10 cellular contexts compared by ENCODE assay signal in the genomic region with DNA sequence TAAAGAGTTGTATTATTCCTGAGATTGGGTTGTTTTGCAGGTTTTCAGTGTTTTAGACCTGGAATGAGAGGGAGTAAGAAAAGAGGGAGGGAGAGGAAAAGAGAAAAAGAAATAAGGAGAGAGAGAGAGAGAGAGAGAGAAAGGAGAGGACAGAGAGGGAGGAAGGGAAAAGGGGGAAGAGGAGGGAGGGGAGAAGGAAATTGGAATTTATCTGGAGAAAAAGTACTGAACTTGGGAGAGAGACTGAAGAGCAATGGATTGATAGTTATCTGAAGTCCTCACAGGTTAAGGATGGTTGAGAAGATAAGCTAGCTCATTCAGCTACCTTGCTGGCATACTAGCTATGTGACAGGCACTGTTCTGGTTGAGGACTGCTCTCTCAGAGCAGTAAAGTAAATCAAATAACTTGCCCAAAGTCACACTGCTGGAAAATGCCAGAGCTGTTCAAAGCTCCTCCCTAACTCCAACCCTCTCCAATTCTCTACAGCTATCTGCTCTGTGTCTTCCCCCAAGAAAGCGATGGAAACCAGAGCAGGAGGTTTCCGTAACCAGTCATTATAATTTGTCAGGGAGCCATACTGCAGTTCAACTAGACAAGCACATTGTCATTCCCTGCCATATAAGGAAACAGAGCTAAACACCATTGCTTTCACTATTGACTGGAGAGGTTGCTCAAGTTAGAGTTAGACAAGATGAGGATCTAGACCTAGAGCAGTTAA. TPM values are rescaled to one million over a fixed set of nuclear protein-coding genes. Genes with fewer than 3 reads are reported as not detected.
A peak's percentile ranks its signal among the peaks of the same experiment; 100 is the strongest.
DNase-seq lines count a peak whose midpoint lies in the region; ATAC-seq, FAIRE-seq and TF ChIP-seq lines count a peak whose summit lies in the region.
"Had no signal": no experiment of that assay in that cellular context is flagged by ENCODE, and none has a peak within 500 bp of the region (broad histone marks: within the 10 kb centered on the region; RNA-seq: fewer than 3 reads in every experiment).

No MANE protein-coding gene starts in this region.

- H3K4me3 ChIP-seq in body of pancreas (no peak overlapping the region), HepG2 (replicated peaks in 1 of 3; ENCODE audit: insufficient read depth in 1 of 3, low read depth in 2 of 3, low read length in 3 of 3) (no peak overlapping the region), spleen (no peak overlapping the region)

- H3K27me3 ChIP-seq in H9 (ENCODE audit: insufficient read depth, low read length) (no peaks in the 10 kb centered on the region), body of pancreas (no peaks in the 10 kb centered on the region), HepG2 (ENCODE audit: control insufficient read depth in 1 of 2, insufficient read depth in 2 of 2, low read length in 2 of 2) (no peaks in the 10 kb centered on the region), spleen (replicated peaks in 1 of 7) (no peaks in the 10 kb centered on the region)

- peaks cover 11 to 32% (median 16%) of the 10 kb centered on the region in 3 experiments for H3K36me3 Mint-ChIP-seq in H9 (ENCODE audit: insufficient read depth in 1 of 3, low read depth in 3 of 3)
- H3K36me3 Mint-ChIP-seq in glutamatergic neuron (ENCODE audit: unreplicated experiment): peaks cover 15% of the 10 kb centered on the region
- H3K36me3 Mint-ChIP-seq: activated naive CD4-positive, alpha-beta T cell treated with anti-CD3 and anti-CD28 coated beads, Interleukin-2, amount 10 ng/mL, durations not matched to agents 7 days and 5 days had no signal

- ATAC-seq in body of pancreas (peak; percentile 53), HepG2 (no peak), HG03025 (IDR thresholded peaks at IDR 0.05; ENCODE audit: low FRiP score, unreplicated experiment) (no peak), GM19452 (IDR thresholded peaks at IDR 0.05; ENCODE audit: unreplicated experiment) (no peak)
- ATAC-seq: stimulated activated naive B cell treated with anti-CD40 and anti-IgM and Interleukin-4, amounts not matched to agents 10 μg/mL and 1 μg/mL and 100 μg/mL, for 72 hours had no signal

- no peak overlapping the region for H3K4ac ChIP-seq in H9 (ENCODE audit: low read depth, low read length)

- H3K23ac ChIP-seq in H9 (ENCODE audit: insufficient read length, low read depth, low read length): no peak overlapping the region

- no CpG with 5 or more reads among the region's 2 CpGs for WGBS in H9 (ENCODE audit: extremely low coverage, insufficient read length, low lambda C conversion rate)
- 69 to 71% methylated on average over 2 of the region's 2 CpGs for WGBS in body of pancreas, 2 donors
- WGBS in HepG2 (ENCODE audit: low lambda C conversion rate): 90% methylated on average over 2 of the region's 2 CpGs
- WGBS in spleen, 5 donors: 72 to 88% (median 80%) methylated on average over 2 of the region's 2 CpGs

- no peaks in the 10 kb centered on the region for H3K23me2 ChIP-seq in H9 (ENCODE audit: insufficient read length, low read depth, low read length, poor library complexity, severe bottlenecking)

- no peak for FAIRE-seq in HepG2 (lab: Jason Lieb, UNC)

- CTCF ChIA-PET in HepG2 (lab: Yijun Ruan, JAX; ENCODE audit: low intra/inter-chr PET ratio, low total read pairs): no interaction called here

- H3K36me3 ChIP-seq in body of pancreas (replicated peaks in 1 of 2; ENCODE audit: insufficient read depth in 1 of 2, low read depth in 2 of 2) (no peaks in the 10 kb centered on the region), HepG2 (replicated peaks in 1 of 2; ENCODE audit: control insufficient read depth in 1 of 2, insufficient read depth in 2 of 2, low read length in 2 of 2) (no peaks in the 10 kb centered on the region), spleen (no peaks in the 10 kb centered on the region)

- no peaks in the 10 kb centered on the region; the same call in 1 of the 2 replicates for H3K4me1 ChIP-seq in H9 (ENCODE audit: insufficient read depth, low read length)
- no peaks in the 10 kb centered on the region for H3K4me1 ChIP-seq in body of pancreas
- no peaks in the 10 kb centered on the region for H3K4me1 ChIP-seq in HepG2 (ENCODE audit: insufficient read depth, low read length)
- H3K4me1 ChIP-seq in spleen: peaks cover 0 to 14% (median 0%) of the 10 kb centered on the region in 6 donors

- intact Hi-C loops in body of pancreas (cut with DNase I) (no loop called here), HepG2 (cut with micrococcal nuclease; ENCODE audit: unreplicated experiment) (no loop called here), spleen (cut with DNase I; ENCODE audit: low total_unique reads) (no loop called here)

- H3K14ac ChIP-seq in H9 (ENCODE audit: insufficient read depth, low read length): no peak overlapping the region

- no peak overlapping the region for H3K27ac ChIP-seq in H9 (ENCODE audit: insufficient read length, low read depth, low read length)
- peak overlapping the region in 1 of 4 donors; percentile 21 for H3K27ac ChIP-seq in body of pancreas
- no peak overlapping the region for H3K27ac ChIP-seq in HepG2 (ENCODE audit: extremely low read length, insufficient read depth, low read length)
- peak overlapping the region in 7 of 8 donors; percentile 13 to 66 (median 41) for H3K27ac ChIP-seq in spleen

- H3K79me2 ChIP-seq in H9 (ENCODE audit: insufficient read depth, low read length): peaks cover 18% of the 10 kb centered on the region; the same call in 1 of the 2 replicates
- H3K79me2 ChIP-seq in HepG2 (ENCODE audit: insufficient read depth, low read length): no peaks in the 10 kb centered on the region

- H4K91ac ChIP-seq in H9 (ENCODE audit: insufficient read length, low read depth, low read length): no peak overlapping the region

- peak overlapping the region in 2 of 3 experiments; percentile 46 to 74; a peak in 5 of 7 replicates for H3K27ac Mint-ChIP-seq in H9
- no peak overlapping the region for H3K27ac Mint-ChIP-seq in glutamatergic neuron (ENCODE audit: unreplicated experiment)
- H3K27ac Mint-ChIP-seq: activated naive CD4-positive, alpha-beta T cell treated with anti-CD3 and anti-CD28 coated beads, Interleukin-2, amount 10 ng/mL, durations not matched to agents 7 days and 5 days; stimulated activated naive B cell treated with anti-CD40 and anti-IgM and Interleukin-4, amounts not matched to agents 10 μg/mL and 1 μg/mL and 100 μg/mL, for 72 hours had no signal

- in situ Hi-C loops in HepG2 (cut with HindIII; ENCODE audit: extremely low pct_ligation_motif_present, low pct_unique_long_range_greater_than_20kb): no loop called here

- H2BK20ac ChIP-seq in H9 (ENCODE audit: low read depth, low read length, poor library complexity, severe bottlenecking): no peak overlapping the region

- no peaks in the 10 kb centered on the region for H3K27me3 Mint-ChIP-seq in H9 (ENCODE audit: low read depth)
- no peaks in the 10 kb centered on the region for H3K27me3 Mint-ChIP-seq in glutamatergic neuron (ENCODE audit: unreplicated experiment)
- H3K27me3 Mint-ChIP-seq: activated naive CD4-positive, alpha-beta T cell treated with anti-CD3 and anti-CD28 coated beads, Interleukin-2, amount 10 ng/mL, durations not matched to agents 7 days and 5 days had no signal

- no peak overlapping the region for H3K9ac ChIP-seq in H9 (ENCODE audit: extremely low read depth, insufficient read length, low read length)
- no peak overlapping the region for H3K9ac ChIP-seq in HepG2 (ENCODE audit: insufficient read depth, low read depth, low read length)

- H3T11ph ChIP-seq in H9 (ENCODE audit: low read length): no peak overlapping the region

- no peak overlapping the region for H3K56ac ChIP-seq in H9 (ENCODE audit: insufficient read length, low read depth, low read length)

- no peak overlapping the region for H2BK120ac ChIP-seq in H9 (ENCODE audit: low read depth, low read length, poor library complexity, severe bottlenecking)

- H3K4me1 Mint-ChIP-seq in H9 (peaks cover 15 to 29% of the 10 kb centered on the region in 2 experiments), glutamatergic neuron (ENCODE audit: low read depth, unreplicated experiment) (peaks cover 1% of the 10 kb centered on the region)
- H3K4me1 Mint-ChIP-seq: activated naive CD4-positive, alpha-beta T cell treated with anti-CD3 and anti-CD28 coated beads, Interleukin-2, amount 10 ng/mL, durations not matched to agents 7 days and 5 days; stimulated activated naive B cell treated with anti-CD40 and anti-IgM and Interleukin-4, amounts not matched to agents 10 μg/mL and 1 μg/mL and 100 μg/mL, for 72 hours had no signal

- H3K4me2 ChIP-seq in H9 (ENCODE audit: insufficient read depth, insufficient read length, low read length) (no peak overlapping the region), HepG2 (ENCODE audit: low read depth, low read length) (no peak overlapping the region)

- TF ChIP-seq POLR2A in body of pancreas (IDR thresholded peaks at IDR 0.05) (no peak), HepG2 (IDR thresholded peaks at IDR 0.05; ENCODE audit: insufficient read depth in 1 of 2, low read depth in 2 of 2, low read length in 2 of 2) (no peak), spleen (IDR thresholded peaks at IDR 0.05) (no peak)

- DNase-seq in H9: no peak
- DNase-seq in body of pancreas: peak in 1 of 4 donors; percentile 26
- no peak for DNase-seq in HepG2 (ENCODE audit: low spot score)
- no peak for DNase-seq in spleen
- DNase-seq in glutamatergic neuron: no peak
- DNase-seq in HuH-7 (ENCODE audit: low spot score): no peak
- DNase-seq: activated naive CD4-positive, alpha-beta T cell treated with anti-CD3 and anti-CD28 coated beads, Interleukin-2, amount 10 ng/mL, durations not matched to agents 7 days and 5 days; stimulated activated naive B cell treated with anti-CD40 and anti-IgM and Interleukin-4, amounts not matched to agents 10 μg/mL and 1 μg/mL and 100 μg/mL, for 72 hours had no signal

- no peak overlapping the region for H4K5ac ChIP-seq in H9 (ENCODE audit: insufficient read length, low read depth, low read length)

- H4K20me1 ChIP-seq in H9 (ENCODE audit: control insufficient read depth, insufficient read depth, insufficient read length) (no peaks in the 10 kb centered on the region), HepG2 (ENCODE audit: insufficient read depth, low read length) (no peaks in the 10 kb centered on the region)

- H3K79me1 ChIP-seq in H9 (ENCODE audit: insufficient read depth, low read depth, low read length, poor library complexity, severe bottlenecking): no peaks in the 10 kb centered on the region

- no peak overlapping the region for H2AK5ac ChIP-seq in H9 (ENCODE audit: insufficient read length, low read length)

- H3K9me3 ChIP-seq in H9 (ENCODE audit: control insufficient read depth, low read depth, low read length) (peaks cover 4% of the 10 kb centered on the region), body of pancreas (no peaks in the 10 kb centered on the region), HepG2 (ENCODE audit: low read length) (no peaks in the 10 kb centered on the region), spleen (peaks cover 0 to 3% (median 0%) of the 10 kb centered on the region in 8 donors)

- H2AFZ ChIP-seq in H9 (ENCODE audit: low read length): no peak overlapping the region
- H2AFZ ChIP-seq in HepG2 (ENCODE audit: low read length): no peak overlapping the region

- H2BK15ac ChIP-seq in H9 (ENCODE audit: low read depth, low read length): no peak overlapping the region

- TF ChIP-seq EP300 in HepG2 (IDR thresholded peaks at IDR 0.05; ENCODE audit: low read depth in 2 of 2, low read length in 2 of 2): no peak
- no peak for TF ChIP-seq EP300 in HepG2 (CRISPR knock-in tag; IDR thresholded peaks at IDR 0.05; ENCODE audit: borderline replicate concordance)

- no peak for TF ChIP-seq RAD21 in HepG2 (CRISPR knock-in tag; IDR thresholded peaks at IDR 0.05)

- no TSS peak for BruUV-seq in HepG2 (replicated peaks; lab: Mats Ljungman, UMichigan)

- TF ChIP-seq CTCF in H9 (conservative IDR thresholded peaks at IDR 0.05): no peak
- no peak for TF ChIP-seq CTCF in body of pancreas (IDR thresholded peaks at IDR 0.05)
- no peak for TF ChIP-seq CTCF in HepG2 (CRISPR knock-in tag; IDR thresholded peaks at IDR 0.05)
- no peak for TF ChIP-seq CTCF in spleen (IDR thresholded peaks at IDR 0.05 in 8 of 11, conservative IDR thresholded peaks at IDR 0.05 in 3 of 11)
- TF ChIP-seq CTCF in glutamatergic neuron (IDR thresholded peaks at IDR 0.05; ENCODE audit: partially characterized antibody, unreplicated experiment): no peak

- no peak overlapping the region for H2BK5ac ChIP-seq in H9 (ENCODE audit: insufficient read length, low read length)

- no peak overlapping the region for H3K18ac ChIP-seq in H9 (ENCODE audit: insufficient read length, low read depth, low read length)

- no peak overlapping the region for H2BK12ac ChIP-seq in H9 (ENCODE audit: insufficient read length, low read depth, low read length)

- H4K8ac ChIP-seq in H9 (replicated peaks; ENCODE audit: insufficient read length, low read depth, low read length): no peak overlapping the region

- H3K4me3 Mint-ChIP-seq in H9 (no peak overlapping the region), glutamatergic neuron (ENCODE audit: unreplicated experiment) (no peak overlapping the region)
- H3K4me3 Mint-ChIP-seq: activated naive CD4-positive, alpha-beta T cell treated with anti-CD3 and anti-CD28 coated beads, Interleukin-2, amount 10 ng/mL, durations not matched to agents 7 days and 5 days; stimulated activated naive B cell treated with anti-CD40 and anti-IgM and Interleukin-4, amounts not matched to agents 10 μg/mL and 1 μg/mL and 100 μg/mL, for 72 hours had no signal

- H3K9me3 Mint-ChIP-seq in H9: peaks cover under 1 to 2% of the 10 kb centered on the region in 2 experiments; a peak in 3 of 5 replicates
- H3K9me3 Mint-ChIP-seq in glutamatergic neuron (ENCODE audit: unreplicated experiment): peaks cover 1% of the 10 kb centered on the region

- POLR2A ChIA-PET in HepG2 (lab: Yijun Ruan, JAX): no interaction called here

RNA-seq across cellular contexts. Expression of gene CALD1, which starts 10.7 kb away (rescaled TPM):
- total RNA-seq in H9 (2021): 107 and 118 TPM in 2 replicates
- 10 to 100 TPM; 57.0 to 72.6 TPM for total RNA-seq in body of pancreas
- 61.2 and 112 TPM in 2 replicates for total RNA-seq in HepG2 (2016; rRNA removed; fragmentation: Illumina TruSeq; extraction: Trizol)
- total RNA-seq in HepG2 (2016; cell fraction: cytosol; rRNA removed; fragmentation: Illumina TruSeq; extraction: Trizol; ENCODE audit: low read depth): 6.9 and 7.3 TPM in 2 replicates
- total RNA-seq in HepG2 (2016; cell fraction: insoluble cytoplasmic fraction; rRNA removed; fragmentation: Illumina TruSeq; extraction: Trizol): 58.1 and 110 TPM in 2 replicates
- 23.3 and 28.0 TPM in 2 replicates for total RNA-seq in HepG2 (2016; cell fraction: membrane; rRNA removed; fragmentation: Illumina TruSeq; extraction: Trizol)
- 90.3 and 105 TPM in 2 replicates for total RNA-seq in HepG2 (2016; cell fraction: nucleus; rRNA removed; fragmentation: Illumina TruSeq; extraction: Trizol)
- 40.5 and 53.0 TPM in 2 replicates for polyA plus RNA-seq in HepG2 (2011; rRNA removed)
- 23.1 and 27.0 TPM in 2 replicates for polyA plus RNA-seq in HepG2 (2011; cell fraction: cytosol; rRNA removed)
- polyA plus RNA-seq in HepG2 (2011; cell fraction: nucleus; rRNA removed): 43.6 and 46.2 TPM in 2 replicates
- polyA plus RNA-seq in HepG2 (2012): 46.2 and 70.1 TPM in 2 replicates
- polyA plus RNA-seq in HepG2 (2016; cell fraction: cytosol; fragmentation: Illumina TruSeq; extraction: Trizol; ENCODE audit: low read depth): 5.7 and 5.9 TPM in 2 replicates
- polyA plus RNA-seq in HepG2 (2016; cell fraction: insoluble cytoplasmic fraction; fragmentation: Illumina TruSeq; extraction: Trizol; ENCODE audit: low read depth): 68.7 and 69.2 TPM in 2 replicates
- polyA plus RNA-seq in HepG2 (2016; cell fraction: membrane; fragmentation: Illumina TruSeq; extraction: Trizol; ENCODE audit: low read depth): 15.4 and 18.4 TPM in 2 replicates
- 147 and 164 TPM in 2 replicates for polyA plus RNA-seq in HepG2 (2016; cell fraction: nucleus; fragmentation: Illumina TruSeq; extraction: Trizol; ENCODE audit: insufficient read depth, low read depth)
- polyA minus RNA-seq in HepG2 (2011; rRNA and poly(A)+ RNA removed; ENCODE audit: low replicate concordance): 12.7 and 23.5 TPM in 2 replicates
- 42.9 and 53.8 TPM in 2 replicates for polyA minus RNA-seq in HepG2 (2011; cell fraction: cytosol; rRNA and poly(A)+ RNA removed)
- polyA minus RNA-seq in HepG2 (2011; cell fraction: nucleus; rRNA and poly(A)+ RNA removed): 76.2 and 91.5 TPM in 2 replicates
- total RNA-seq in spleen: 100 to 1,000 TPM; 146 to 333 (median 291) TPM
- polyA plus RNA-seq in spleen: 10 to 100 TPM; 42.4 to 85.3 (median 48.3) TPM
- 61.8 TPM for total RNA-seq in glutamatergic neuron (ENCODE audit: unreplicated experiment)

Comparison
In these comparisons a context has a peak if more than half of its experiments do, and no peak if none do; other contexts are left out.
1. H3K27ac ChIP-seq: peak in spleen (7 of 8); none in H9 (single experiment) and HepG2 (single experiment).